1 cellular context compared by ENCODE assay signal in the genomic region with DNA sequence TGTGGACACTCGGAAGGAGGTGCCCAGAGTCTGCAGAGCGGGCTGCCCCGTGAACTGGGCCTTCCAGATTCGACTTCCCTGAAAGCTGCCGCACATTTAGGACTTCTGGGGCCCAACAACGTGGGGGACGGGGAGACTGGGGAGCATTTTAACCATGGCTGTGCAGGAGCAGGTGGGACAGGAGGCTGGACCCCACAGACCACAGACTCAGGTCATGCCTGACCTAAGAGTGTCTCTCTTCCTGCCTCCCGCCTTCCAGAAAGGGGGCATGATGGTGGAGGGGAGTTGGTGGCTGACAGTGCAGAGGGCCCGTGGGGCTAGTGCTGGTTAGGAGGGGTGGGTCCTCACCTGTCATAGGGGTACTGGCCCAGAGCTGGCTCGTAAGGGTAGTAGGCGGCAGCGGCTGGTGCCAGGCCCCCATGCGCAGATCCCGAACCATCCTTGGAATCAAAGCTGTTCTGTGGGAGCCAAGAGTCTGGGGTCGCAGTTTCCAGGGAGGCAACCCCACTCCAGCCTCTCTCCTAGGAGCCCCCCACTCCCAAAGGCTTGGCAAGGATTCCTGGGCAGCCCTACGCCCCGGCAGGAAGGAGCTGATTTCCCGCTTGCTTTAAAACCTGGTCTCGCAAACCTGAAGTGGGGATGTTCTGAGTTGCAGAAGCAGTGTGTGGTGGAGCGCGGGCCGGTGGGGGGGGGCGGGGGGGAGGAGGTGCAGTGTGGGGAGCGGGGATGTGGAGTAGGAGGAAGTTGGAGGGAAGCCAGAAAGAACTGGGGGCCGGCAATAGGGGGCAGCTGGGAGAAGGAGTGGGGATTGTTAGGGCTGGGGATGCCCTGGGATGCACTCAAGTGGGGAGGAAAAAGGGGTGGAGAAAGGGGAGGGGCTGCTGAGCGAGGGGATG.
TF ChIP-seq lines count a peak whose summit lies in the region.

No MANE protein-coding gene starts in this region.

TF ChIP-seq in WTC11, 78 proteins besides CTCF, POLR2A, EP300 and RAD21:
- TF ChIP-seq ESRRA (CRISPR knock-in tag; IDR thresholded peaks at IDR 0.05; ENCODE audit: borderline replicate concordance) (no peak), ZBTB21 (CRISPR knock-in tag; IDR thresholded peaks at IDR 0.05; ENCODE audit: borderline replicate concordance) (no peak), SOX15 (CRISPR knock-in tag; IDR thresholded peaks at IDR 0.05) (no peak), CREM (CRISPR knock-in tag; IDR thresholded peaks at IDR 0.05) (no peak), ATF1 (CRISPR knock-in tag; IDR thresholded peaks at IDR 0.05) (no peak), PRRX2 (CRISPR knock-in tag; IDR thresholded peaks at IDR 0.05) (no peak), ZNF317 (CRISPR knock-in tag; IDR thresholded peaks at IDR 0.05; ENCODE audit: borderline replicate concordance, low read depth) (no peak), ZNF263 (CRISPR knock-in tag; IDR thresholded peaks at IDR 0.05; ENCODE audit: low read depth) (no peak), MXD4 (CRISPR knock-in tag; IDR thresholded peaks at IDR 0.05; ENCODE audit: borderline replicate concordance) (no peak), EMX1 (CRISPR knock-in tag; IDR thresholded peaks at IDR 0.05) (no peak), SMAD3 (CRISPR knock-in tag; IDR thresholded peaks at IDR 0.05; ENCODE audit: borderline replicate concordance) (no peak), ZNF416 (CRISPR knock-in tag; IDR thresholded peaks at IDR 0.05) (no peak), NR3C1 (CRISPR knock-in tag; conservative IDR thresholded peaks at IDR 0.05; ENCODE audit: low read depth) (no peak), NFYB (CRISPR knock-in tag; conservative IDR thresholded peaks at IDR 0.05; ENCODE audit: low read depth) (no peak)
- TF ChIP-seq, protein P1, sequence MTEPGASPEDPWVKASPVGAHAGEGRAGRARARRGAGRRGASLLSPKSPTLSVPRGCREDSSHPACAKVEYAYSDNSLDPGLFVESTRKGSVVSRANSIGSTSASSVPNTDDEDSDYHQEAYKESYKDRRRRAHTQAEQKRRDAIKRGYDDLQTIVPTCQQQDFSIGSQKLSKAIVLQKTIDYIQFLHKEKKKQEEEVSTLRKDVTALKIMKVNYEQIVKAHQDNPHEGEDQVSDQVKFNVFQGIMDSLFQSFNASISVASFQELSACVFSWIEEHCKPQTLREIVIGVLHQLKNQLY (CRISPR knock-in tag; IDR thresholded peaks at IDR 0.05), result no peak
- TF ChIP-seq, protein P2, sequence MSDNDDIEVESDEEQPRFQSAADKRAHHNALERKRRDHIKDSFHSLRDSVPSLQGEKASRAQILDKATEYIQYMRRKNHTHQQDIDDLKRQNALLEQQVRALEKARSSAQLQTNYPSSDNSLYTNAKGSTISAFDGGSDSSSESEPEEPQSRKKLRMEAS (CRISPR knock-in tag; IDR thresholded peaks at IDR 0.05), result no peak
- TF ChIP-seq, protein P3, sequence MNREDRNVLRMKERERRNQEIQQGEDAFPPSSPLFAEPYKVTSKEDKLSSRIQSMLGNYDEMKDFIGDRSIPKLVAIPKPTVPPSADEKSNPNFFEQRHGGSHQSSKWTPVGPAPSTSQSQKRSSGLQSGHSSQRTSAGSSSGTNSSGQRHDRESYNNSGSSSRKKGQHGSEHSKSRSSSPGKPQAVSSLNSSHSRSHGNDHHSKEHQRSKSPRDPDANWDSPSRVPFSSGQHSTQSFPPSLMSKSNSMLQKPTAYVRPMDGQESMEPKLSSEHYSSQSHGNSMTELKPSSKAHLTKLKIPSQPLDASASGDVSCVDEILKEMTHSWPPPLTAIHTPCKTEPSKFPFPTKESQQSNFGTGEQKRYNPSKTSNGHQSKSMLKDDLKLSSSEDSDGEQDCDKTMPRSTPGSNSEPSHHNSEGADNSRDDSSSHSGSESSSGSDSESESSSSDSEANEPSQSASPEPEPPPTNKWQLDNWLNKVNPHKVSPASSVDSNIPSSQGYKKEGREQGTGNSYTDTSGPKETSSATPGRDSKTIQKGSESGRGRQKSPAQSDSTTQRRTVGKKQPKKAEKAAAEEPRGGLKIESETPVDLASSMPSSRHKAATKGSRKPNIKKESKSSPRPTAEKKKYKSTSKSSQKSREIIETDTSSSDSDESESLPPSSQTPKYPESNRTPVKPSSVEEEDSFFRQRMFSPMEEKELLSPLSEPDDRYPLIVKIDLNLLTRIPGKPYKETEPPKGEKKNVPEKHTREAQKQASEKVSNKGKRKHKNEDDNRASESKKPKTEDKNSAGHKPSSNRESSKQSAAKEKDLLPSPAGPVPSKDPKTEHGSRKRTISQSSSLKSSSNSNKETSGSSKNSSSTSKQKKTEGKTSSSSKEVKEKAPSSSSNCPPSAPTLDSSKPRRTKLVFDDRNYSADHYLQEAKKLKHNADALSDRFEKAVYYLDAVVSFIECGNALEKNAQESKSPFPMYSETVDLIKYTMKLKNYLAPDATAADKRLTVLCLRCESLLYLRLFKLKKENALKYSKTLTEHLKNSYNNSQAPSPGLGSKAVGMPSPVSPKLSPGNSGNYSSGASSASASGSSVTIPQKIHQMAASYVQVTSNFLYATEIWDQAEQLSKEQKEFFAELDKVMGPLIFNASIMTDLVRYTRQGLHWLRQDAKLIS (CRISPR knock-in tag; IDR thresholded peaks at IDR 0.05; ENCODE audit: borderline replicate concordance), result no peak
- TF ChIP-seq, protein P4, sequence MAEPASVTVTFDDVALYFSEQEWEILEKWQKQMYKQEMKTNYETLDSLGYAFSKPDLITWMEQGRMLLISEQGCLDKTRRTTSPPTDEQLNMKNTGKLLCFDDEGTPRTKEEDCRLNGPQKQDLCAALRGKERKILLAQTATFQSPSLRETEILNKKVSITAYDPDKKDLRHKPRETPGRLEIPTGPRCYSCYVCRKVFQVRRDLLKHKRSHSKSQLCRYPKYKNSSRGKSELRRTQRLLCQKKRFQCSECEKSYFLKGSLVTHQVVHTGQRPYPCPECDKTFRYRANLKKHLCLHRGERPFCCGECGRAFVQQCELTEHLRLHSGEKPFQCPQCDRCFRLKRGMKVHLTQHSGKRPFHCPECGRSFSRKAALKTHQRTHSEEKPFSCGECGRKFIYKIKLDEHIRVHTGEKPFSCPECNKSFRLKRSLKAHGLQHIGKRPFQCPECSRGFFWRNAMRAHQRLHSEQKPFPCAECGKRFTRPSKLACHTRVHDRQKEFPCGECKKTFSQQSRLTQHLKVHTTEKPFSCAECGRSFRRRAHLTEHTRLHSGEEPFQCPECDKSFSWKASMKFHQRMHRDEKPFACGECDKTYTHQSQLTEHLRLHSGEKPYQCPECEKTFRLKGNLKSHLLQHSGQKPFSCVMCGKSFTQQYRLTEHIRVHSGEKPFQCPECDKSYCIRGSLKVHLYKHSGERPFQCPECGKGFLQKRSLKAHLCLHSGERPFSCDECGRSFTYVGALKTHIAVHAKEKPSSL (CRISPR knock-in tag; conservative IDR thresholded peaks at IDR 0.05), result no peak
